ENCODE assay signal across 9 cellular contexts in genomic region chr22:31248138-31248745, GRCh38. TPM values are rescaled to one million over a fixed set of nuclear protein-coding genes. Genes with fewer than 3 reads are reported as not detected.
DNase-seq lines count a peak whose midpoint lies in the region; ATAC-seq, FAIRE-seq and TF ChIP-seq lines count a peak whose summit lies in the region.
"Had no signal": no experiment of that assay in that cellular context is flagged by ENCODE, and none has a peak within 500 bp of the region (broad histone marks: within the 10 kb centered on the region; RNA-seq: fewer than 3 reads in every experiment).

No MANE protein-coding gene starts in this region.

- H3K4me3 Mint-ChIP-seq in activated naive CD4-positive, alpha-beta T cell treated with anti-CD3 and anti-CD28 coated beads, Interleukin-2, amount 10 ng/mL, durations not matched to agents 7 days and 5 days: peak overlapping the region; percentile 34
- H3K4me3 Mint-ChIP-seq in stimulated activated naive CD8-positive, alpha-beta T cell treated with anti-CD3 and anti-CD28 coated beads, Interleukin-15, amount 100 ng/mL, for 72 hours: peak overlapping the region; percentile 40 to 81

- peak overlapping the region; percentile 29 for H2AFZ ChIP-seq in neuron (ENCODE audit: low read depth, low read length)

- H3K27me3 ChIP-seq in SJSA1 (replicated peaks) (no peaks in the 10 kb centered on the region), neuron (ENCODE audit: insufficient read depth, low read length) (no peaks in the 10 kb centered on the region)

- H3K27ac Mint-ChIP-seq in activated naive CD4-positive, alpha-beta T cell treated with anti-CD3 and anti-CD28 coated beads, Interleukin-2, amount 10 ng/mL, durations not matched to agents 7 days and 5 days: peak overlapping the region; percentile 82
- H3K27ac Mint-ChIP-seq in stimulated activated naive CD8-positive, alpha-beta T cell treated with anti-CD3 and anti-CD28 coated beads, Interleukin-15, amount 100 ng/mL, for 72 hours: peak overlapping the region in 1 of 2 donors; percentile 92

- DNase-seq in GM19239 (ENCODE audit: insufficient read length, low spot score): peak; percentile 26
- peak; percentile 84 to 90 for DNase-seq in SJSA1 (ENCODE audit: low read depth in 1 of 2, low spot score in 2 of 2)
- DNase-seq in activated naive CD4-positive, alpha-beta T cell treated with anti-CD3 and anti-CD28 coated beads, Interleukin-2, amount 10 ng/mL, durations not matched to agents 7 days and 5 days: peak; percentile 91
- peak; percentile 85 to 94 for DNase-seq in foreskin fibroblast
- DNase-seq in stimulated activated naive CD8-positive, alpha-beta T cell treated with anti-CD3 and anti-CD28 coated beads, Interleukin-15, amount 100 ng/mL, for 72 hours: peak; percentile 17 to 35
- DNase-seq in SHP77 treated with DMSO at 0.1 percent for 48 hours (lab: John Stamatoyannopoulos, UW): no peak
- DNase-seq in RPMI8226: no peak

- CTCF ChIA-PET in activated naive CD4-positive, alpha-beta T cell treated with anti-CD3 and anti-CD28 coated beads, Interleukin-2, amount 10 ng/mL, durations not matched to agents 7 days and 5 days (lab: Charles Lee): interaction anchor here (0.6 to 2.3 kb wide), 10 partner anchors 11 to 139 kb away, joined by 3 to 8 read pairs (median 3); no protein-coding TSS in a partner anchor

- TF ChIP-seq CTCF in foreskin fibroblast (IDR thresholded peaks at IDR 0.05; ENCODE audit: low read depth, low read length): no peak

- H3K4me3 ChIP-seq in SJSA1: peak overlapping the region; percentile 40
- H3K4me3 ChIP-seq in foreskin fibroblast (ENCODE audit: low read depth in 1 of 2, low read length in 2 of 2): peak overlapping the region; percentile 64 to 65
- H3K4me3 ChIP-seq in neuron (ENCODE audit: low read length): peak overlapping the region; percentile 45

- FAIRE-seq in GM19239 (lab: Jason Lieb, UNC): no peak
- FAIRE-seq: colon had no signal

- H3K4me1 ChIP-seq in SJSA1 (replicated peaks) (peaks cover 41% of the 10 kb centered on the region), neuron (ENCODE audit: insufficient read depth, low read length) (peaks cover 38% of the 10 kb centered on the region)

- no peaks in the 10 kb centered on the region for H3K27me3 Mint-ChIP-seq in activated naive CD4-positive, alpha-beta T cell treated with anti-CD3 and anti-CD28 coated beads, Interleukin-2, amount 10 ng/mL, durations not matched to agents 7 days and 5 days
- no peaks in the 10 kb centered on the region for H3K27me3 Mint-ChIP-seq in stimulated activated naive CD8-positive, alpha-beta T cell treated with anti-CD3 and anti-CD28 coated beads, Interleukin-15, amount 100 ng/mL, for 72 hours

- H3K9me3 ChIP-seq in SJSA1 (replicated peaks) (no peaks in the 10 kb centered on the region), neuron (ENCODE audit: low read length) (no peaks in the 10 kb centered on the region)

- H3K36me3 Mint-ChIP-seq in activated naive CD4-positive, alpha-beta T cell treated with anti-CD3 and anti-CD28 coated beads, Interleukin-2, amount 10 ng/mL, durations not matched to agents 7 days and 5 days: peaks cover 12% of the 10 kb centered on the region

- peaks cover 41% of the 10 kb centered on the region for H3K4me1 Mint-ChIP-seq in activated naive CD4-positive, alpha-beta T cell treated with anti-CD3 and anti-CD28 coated beads, Interleukin-2, amount 10 ng/mL, durations not matched to agents 7 days and 5 days
- peaks cover 25% of the 10 kb centered on the region for H3K4me1 Mint-ChIP-seq in stimulated activated naive CD8-positive, alpha-beta T cell treated with anti-CD3 and anti-CD28 coated beads, Interleukin-15, amount 100 ng/mL, for 72 hours

- ATAC-seq in stimulated activated naive CD8-positive, alpha-beta T cell treated with anti-CD3 and anti-CD28 coated beads, Interleukin-15, amount 100 ng/mL, for 72 hours: peak; percentile 92

- H3K36me3 ChIP-seq in SJSA1 (peaks cover 12% of the 10 kb centered on the region), neuron (ENCODE audit: insufficient read depth, low read length) (peaks cover 2% of the 10 kb centered on the region)

- no peaks in the 10 kb centered on the region for H3K9me3 Mint-ChIP-seq in activated naive CD4-positive, alpha-beta T cell treated with anti-CD3 and anti-CD28 coated beads, Interleukin-2, amount 10 ng/mL, durations not matched to agents 7 days and 5 days
- H3K9me3 Mint-ChIP-seq in stimulated activated naive CD8-positive, alpha-beta T cell treated with anti-CD3 and anti-CD28 coated beads, Interleukin-15, amount 100 ng/mL, for 72 hours: no peaks in the 10 kb centered on the region

- no peak overlapping the region; the same call in 1 of the 2 replicates for H3K27ac ChIP-seq in SJSA1

RNA-seq across cellular contexts. Expression of gene LIMK2, which starts 36.1 kb away (rescaled TPM):
- 18.6 and 21.8 TPM in 2 replicates for total RNA-seq in SJSA1 (2014; rRNA removed; shearing (Covaris generic))

RNA-seq across cellular contexts. Expression of gene PIK3IP1, which starts 44.0 kb away (rescaled TPM):
- total RNA-seq in SJSA1 (2014; rRNA removed; shearing (Covaris generic)): 1.3 and 2.2 TPM in 2 replicates

Comparison
In these comparisons a context has a peak if more than half of its experiments do, and no peak if none do; other contexts are left out.
1. DNase-seq: peak in GM19239 (single experiment), SJSA1 (2 of 2), activated naive CD4-positive, alpha-beta T cell treated with anti-CD3 and anti-CD28 coated beads, Interleukin-2, amount 10 ng/mL, durations not matched to agents 7 days and 5 days (single experiment), foreskin fibroblast (2 of 2) and stimulated activated naive CD8-positive, alpha-beta T cell treated with anti-CD3 and anti-CD28 coated beads, Interleukin-15, amount 100 ng/mL, for 72 hours (2 of 2); none in SHP77 treated with DMSO at 0.1 percent for 48 hours (single experiment) and RPMI8226 (single experiment).
2. Peak in every context shown above with its lines, with median percentiles within 50 percentile points of each other: H3K4me3 ChIP-seq.